ENCODE assay signal across 8 cellular contexts in genomic region chr2:61854435-61855177, GRCh38. TPM values are rescaled to one million over a fixed set of nuclear protein-coding genes. Genes with fewer than 3 reads are reported as not detected.
A peak's percentile ranks its signal among the peaks of the same experiment; 100 is the strongest.
DNase-seq lines count a peak whose midpoint lies in the region; ATAC-seq and TF ChIP-seq lines count a peak whose summit lies in the region.

No MANE protein-coding gene starts in this region.

- ATAC-seq in HG03378 (IDR thresholded peaks at IDR 0.05; ENCODE audit: unreplicated experiment) = peak; percentile 92

- DNase-seq in Ammon's horn (ENCODE audit: low spot score) (peak; percentile 98), NCI-H446 treated with DMSO at 0.1 percent for 48 hours (lab: John Stamatoyannopoulos, UW) (peak; percentile 93), chondrocyte (ENCODE audit: low spot score) (peak; percentile 95), kidney glomerular epithelial cell (lab: John Stamatoyannopoulos, UW) (peak; percentile 96)
- DNase-seq in activated CD4-positive, alpha-beta T cell treated with anti-CD3 and anti-CD28 coated beads for 1 hour = peak; percentile 79
- peak; percentile 58 to 77 for DNase-seq in stimulated activated CD4-positive, alpha-beta T cell treated with anti-CD3 and anti-CD28 coated beads, Interleukin-1b, Interleukin-23, amount 100 ng/mL, for 1 hour (ENCODE audit: low read depth in 2 of 2)

- no peaks in the 10 kb centered on the region for H3K9me3 Mint-ChIP-seq in chondrocyte (ENCODE audit: low read depth)

- peaks cover 18% of the 10 kb centered on the region for H3K4me1 Mint-ChIP-seq in chondrocyte (ENCODE audit: low read depth)

- peak overlapping the region; percentile 86 for H3K4me3 Mint-ChIP-seq in chondrocyte (ENCODE audit: unreplicated experiment)

- peak; percentile 28 for TF ChIP-seq CTCF in chondrocyte (IDR thresholded peaks at IDR 0.05)

- peak overlapping the region; percentile 98 for H3K27ac Mint-ChIP-seq in chondrocyte (ENCODE audit: unreplicated experiment)

- TF ChIP-seq POLR2A in GM19099 (IDR thresholded peaks at IDR 0.05; ENCODE audit: extremely low read depth, insufficient read length, low read depth) = peak; percentile 68

- H3K27me3 Mint-ChIP-seq in chondrocyte (ENCODE audit: low read depth) = no peaks in the 10 kb centered on the region

- H3K36me3 Mint-ChIP-seq in chondrocyte (ENCODE audit: low read depth) = no peaks in the 10 kb centered on the region

RNA-seq across cellular contexts. Expression of gene FAM161A, which starts 0.7 kb away (rescaled TPM):
- total RNA-seq in chondrocyte = 2.9 to 3.6 TPM (median 3.5 TPM) in 3 replicates

RNA-seq across cellular contexts. Expression of gene CCT4, which starts 33.9 kb away (rescaled TPM):
- total RNA-seq in chondrocyte = 109 to 121 TPM (median 118 TPM) in 3 replicates

RNA-seq across cellular contexts. Expression of gene COMMD1, which starts 50.9 kb away (rescaled TPM):
- 36.7 to 43.1 TPM (median 37.0 TPM) in 3 replicates for total RNA-seq in chondrocyte

Comparison
In these comparisons a context has a peak if more than half of its experiments do, and no peak if none do; other contexts are left out.
1. Peak in every context shown above with its lines: DNase-seq and ATAC-seq.